ENCODE assay signal across 8 cellular contexts in genomic region chr20:62301111-62301668, GRCh38. TPM values are rescaled to one million over a fixed set of nuclear protein-coding genes. Genes with fewer than 3 reads are reported as not detected.
DNase-seq lines count a peak whose midpoint lies in the region; ATAC-seq and TF ChIP-seq lines count a peak whose summit lies in the region.

No MANE protein-coding gene starts in this region.

- WGBS in esophagus muscularis mucosa, result 87% methylated on average over 11 of the region's 11 CpGs

- peak overlapping the region; percentile 83 for H3K4me3 Mint-ChIP-seq in activated CD4-positive, alpha-beta T cell treated with anti-CD3 and anti-CD28 coated beads for 36 hours
- H3K4me3 Mint-ChIP-seq in stimulated activated memory B cell treated with anti-CD40 and anti-IgM and Interleukin-4, amounts not matched to agents 10 μg/mL and 1 μg/mL and 100 μg/mL, for 72 hours, result peak overlapping the region; percentile 97

- H3K36me3 Mint-ChIP-seq in activated CD4-positive, alpha-beta T cell treated with anti-CD3 and anti-CD28 coated beads for 36 hours (ENCODE audit: low read depth), result peaks cover 25% of the 10 kb centered on the region
- H3K36me3 Mint-ChIP-seq in stimulated activated memory B cell treated with anti-CD40 and anti-IgM and Interleukin-4, amounts not matched to agents 10 μg/mL and 1 μg/mL and 100 μg/mL, for 72 hours, result peaks cover 23% of the 10 kb centered on the region

- H3K27ac Mint-ChIP-seq in activated CD4-positive, alpha-beta T cell treated with anti-CD3 and anti-CD28 coated beads for 36 hours, result peak overlapping the region; percentile 45
- H3K27ac Mint-ChIP-seq in stimulated activated memory B cell treated with anti-CD40 and anti-IgM and Interleukin-4, amounts not matched to agents 10 μg/mL and 1 μg/mL and 100 μg/mL, for 72 hours, result peak overlapping the region; percentile 99

- no peak for ATAC-seq in activated CD4-positive, alpha-beta T cell treated with anti-CD3 and anti-CD28 coated beads for 36 hours
- ATAC-seq in RWPE2 (ENCODE audit: low read depth) (no peak), HG03280 (IDR thresholded peaks at IDR 0.05; ENCODE audit: unreplicated experiment) (no peak)
- ATAC-seq in stimulated activated memory B cell treated with anti-CD40 and anti-IgM and Interleukin-4, amounts not matched to agents 10 μg/mL and 1 μg/mL and 100 μg/mL, for 72 hours, result no peak

- intact Hi-C loops in activated CD4-positive, alpha-beta T cell treated with anti-CD3 and anti-CD28 coated beads for 36 hours (cut with DNase I, micrococcal nuclease), result loop anchor here (1.0 to 10.0 kb wide), 7 partner anchors 66 to 971 kb away; partner anchors contain the start of genes ARFGAP1 (in 1 of the 2), LAMA5 (in 1 of the 2), SLCO4A1 (in 1 of the 2) and YTHDF1 (in 1 of the 2)
- intact Hi-C loops in esophagus muscularis mucosa (cut with DNase I), result loop anchor here (2.0 kb wide), 1 partner anchor 84 kb away; no protein-coding TSS in a partner anchor

- no peak for DNase-seq in activated CD4-positive, alpha-beta T cell treated with anti-CD3 and anti-CD28 coated beads for 36 hours
- DNase-seq in activated CD4-positive, alpha-beta T cell treated with anti-CD3 and anti-CD28 coated beads for 4 hours, result no peak
- no peak for DNase-seq in RWPE2 (ENCODE audit: low spot score)
- DNase-seq in esophagus muscularis mucosa (ENCODE audit: extremely low spot score), result no peak
- no peak for DNase-seq in HK-2 (ENCODE audit: unreplicated experiment)
- no peak for DNase-seq in DMS153 (lab: John Stamatoyannopoulos, UW)

- POLR2A ChIA-PET in activated CD4-positive, alpha-beta T cell treated with anti-CD3 and anti-CD28 coated beads for 36 hours (lab: Charles Lee), result interaction anchor here (0.6 kb wide), 1 partner anchor 27 kb away, joined by 4 read pairs; no protein-coding TSS in a partner anchor

- peaks cover 22% of the 10 kb centered on the region for H3K4me1 Mint-ChIP-seq in activated CD4-positive, alpha-beta T cell treated with anti-CD3 and anti-CD28 coated beads for 36 hours
- H3K4me1 Mint-ChIP-seq in stimulated activated memory B cell treated with anti-CD40 and anti-IgM and Interleukin-4, amounts not matched to agents 10 μg/mL and 1 μg/mL and 100 μg/mL, for 72 hours, result peaks cover 44% of the 10 kb centered on the region

- peaks cover 16% of the 10 kb centered on the region for H3K4me1 ChIP-seq in RWPE2 (ENCODE audit: insufficient read depth, poor library complexity, severe bottlenecking)
- H3K4me1 ChIP-seq in esophagus muscularis mucosa, result peaks cover 27 to 41% (median 34%) of the 10 kb centered on the region in 4 donors

- H3K4me3 ChIP-seq in RWPE2 (ENCODE audit: severe bottlenecking) (no peak overlapping the region), esophagus muscularis mucosa (no peak overlapping the region)

- TF ChIP-seq EP300 in esophagus muscularis mucosa (IDR thresholded peaks at IDR 0.05), result no peak

- peaks cover 32% of the 10 kb centered on the region for H3K36me3 ChIP-seq in RWPE2 (ENCODE audit: low read depth)
- peaks cover 2 to 47% (median 41%) of the 10 kb centered on the region in 4 donors for H3K36me3 ChIP-seq in esophagus muscularis mucosa

- H3K9me3 ChIP-seq in RWPE2 (ENCODE audit: severe bottlenecking) (no peaks in the 10 kb centered on the region), esophagus muscularis mucosa (no peaks in the 10 kb centered on the region)

- no peaks in the 10 kb centered on the region for H3K9me3 Mint-ChIP-seq in activated CD4-positive, alpha-beta T cell treated with anti-CD3 and anti-CD28 coated beads for 36 hours (ENCODE audit: low read depth)
- H3K9me3 Mint-ChIP-seq in stimulated activated memory B cell treated with anti-CD40 and anti-IgM and Interleukin-4, amounts not matched to agents 10 μg/mL and 1 μg/mL and 100 μg/mL, for 72 hours, result no peaks in the 10 kb centered on the region

- CTCF ChIA-PET in activated CD4-positive, alpha-beta T cell treated with anti-CD3 and anti-CD28 coated beads for 36 hours (lab: Charles Lee), result interaction anchor here (0.7 to 2.8 kb wide), 10 partner anchors 14 to 507 kb away, joined by 3 to 10 read pairs (median 3); partner anchors contain the start of gene RPS21

- no peaks in the 10 kb centered on the region for H3K27me3 Mint-ChIP-seq in activated CD4-positive, alpha-beta T cell treated with anti-CD3 and anti-CD28 coated beads for 36 hours
- H3K27me3 Mint-ChIP-seq in stimulated activated memory B cell treated with anti-CD40 and anti-IgM and Interleukin-4, amounts not matched to agents 10 μg/mL and 1 μg/mL and 100 μg/mL, for 72 hours, result no peaks in the 10 kb centered on the region

- TF ChIP-seq CTCF in RWPE2 (IDR thresholded peaks at IDR 0.05; ENCODE audit: poor library complexity, severe bottlenecking) (no peak), esophagus muscularis mucosa (IDR thresholded peaks at IDR 0.05) (no peak)

- TF ChIP-seq POLR2A in esophagus muscularis mucosa (IDR thresholded peaks at IDR 0.05; ENCODE audit: low read depth), result no peak

- H3K27ac ChIP-seq in RWPE2 (ENCODE audit: poor library complexity, severe bottlenecking) (peak overlapping the region; percentile 80), esophagus muscularis mucosa (replicated peaks in 1 of 4) (peak overlapping the region in 3 of 4 donors; percentile 95 to 99 (median 98))

- no peaks in the 10 kb centered on the region for H3K27me3 ChIP-seq in RWPE2 (ENCODE audit: insufficient read depth, poor library complexity, severe bottlenecking)
- H3K27me3 ChIP-seq in esophagus muscularis mucosa, result no peaks in the 10 kb centered on the region

RNA-seq across cellular contexts. Expression of gene ADRM1, which starts 1.6 kb away (rescaled TPM):
- 100 to 1,000 TPM in 1 of 2 experiments, 10 to 100 TPM in 1; 92.8 to 103 TPM for total RNA-seq in activated CD4-positive, alpha-beta T cell treated with anti-CD3 and anti-CD28 coated beads for 36 hours
- total RNA-seq in esophagus muscularis mucosa, result 100 to 1,000 TPM; 127 to 184 (median 173) TPM
